14 cellular contexts compared by ENCODE assay signal in genomic region chr10:58457761-58458616, GRCh38. TPM values are rescaled to one million over a fixed set of nuclear protein-coding genes. Genes with fewer than 3 reads are reported as not detected.
DNase-seq lines count a peak whose midpoint lies in the region; ATAC-seq, FAIRE-seq and TF ChIP-seq lines count a peak whose summit lies in the region.
"Had no signal": no experiment of that assay in that cellular context is flagged by ENCODE, and none has a peak within 500 bp of the region (broad histone marks: within the 10 kb centered on the region; RNA-seq: fewer than 3 reads in every experiment).

No MANE protein-coding gene starts in this region.

- H3K27ac ChIP-seq in liver (ENCODE audit: low read depth in 1 of 2, low read length in 2 of 2) = no peak overlapping the region

- no peak for TF ChIP-seq RAD21 in liver (IDR thresholded peaks at IDR 0.05)

- peaks cover 2% of the 10 kb centered on the region for H3K36me3 Mint-ChIP-seq in chondrocyte (ENCODE audit: low read depth)
- peaks cover 6% of the 10 kb centered on the region for H3K36me3 Mint-ChIP-seq in type B pancreatic cell
- H3K36me3 Mint-ChIP-seq: memory B cell had no signal

- ATAC-seq in GM18909 (IDR thresholded peaks at IDR 0.05; ENCODE audit: poor library complexity, unreplicated experiment) = no peak

- H3K27me3 ChIP-seq in liver (ENCODE audit: control insufficient read depth in 4 of 4, insufficient read depth in 4 of 4, low read length in 3 of 4) = no peaks in the 10 kb centered on the region

- H3K9me3 Mint-ChIP-seq in chondrocyte (ENCODE audit: low read depth) (peaks cover 12% of the 10 kb centered on the region), type B pancreatic cell (peaks cover 3% of the 10 kb centered on the region)

- DNase-seq in LHCN-M2 (ENCODE audit: low read depth) (peak; percentile 66), chondrocyte (ENCODE audit: low spot score) (no peak), urothelium cell line (ENCODE audit: low spot score) (no peak), DMS 273 (lab: John Stamatoyannopoulos, UW; ENCODE audit: unreplicated experiment) (no peak), type B pancreatic cell (ENCODE audit: extremely low spot score, unreplicated experiment) (no peak)
- DNase-seq: amniotic stem cell, H7, NCI-H524, spleen, T-helper 1 cell had no signal

- no peak overlapping the region for H3K4me3 ChIP-seq in liver (ENCODE audit: low read depth in 1 of 3, low read length in 3 of 3)
- H3K4me3 ChIP-seq: spleen had no signal

- FAIRE-seq in urothelium cell line (lab: Jason Lieb, UNC) = peak; percentile 53
- FAIRE-seq: frontal cortex had no signal

- H3K4me1 Mint-ChIP-seq in chondrocyte (ENCODE audit: low read depth) (peaks cover 23% of the 10 kb centered on the region), type B pancreatic cell (ENCODE audit: unreplicated experiment) (no peaks in the 10 kb centered on the region)
- H3K4me1 Mint-ChIP-seq: memory B cell had no signal

- peaks cover 0 to 7% (median 0%) of the 10 kb centered on the region in 4 donors for H3K9me3 ChIP-seq in liver (ENCODE audit: control insufficient read depth in 4 of 4, low read length in 3 of 4)

- WGBS in liver = 33% methylated on average over 3 of the region's 3 CpGs

- H3K4me3 Mint-ChIP-seq in chondrocyte (ENCODE audit: unreplicated experiment) = no peak overlapping the region
- H3K4me3 Mint-ChIP-seq in type B pancreatic cell = no peak overlapping the region
- H3K4me3 Mint-ChIP-seq: memory B cell had no signal

- H3K27me3 Mint-ChIP-seq in chondrocyte (ENCODE audit: low read depth) (no peaks in the 10 kb centered on the region), type B pancreatic cell (no peaks in the 10 kb centered on the region)

- H3K4me1 ChIP-seq in liver (ENCODE audit: control insufficient read depth in 4 of 4, insufficient read depth in 4 of 4, low read length in 3 of 4) = peaks cover 0 to 1% (median 0%) of the 10 kb centered on the region in 4 donors
- H3K4me1 ChIP-seq: spleen had no signal

- no peaks in the 10 kb centered on the region for H3K36me3 ChIP-seq in liver (ENCODE audit: control insufficient read depth in 4 of 4, insufficient read depth in 3 of 4, low read depth in 1 of 4, low read length in 3 of 4)
- H3K36me3 ChIP-seq: spleen had no signal

- H3K27ac Mint-ChIP-seq in chondrocyte (ENCODE audit: unreplicated experiment) (peak overlapping the region; percentile 57), type B pancreatic cell (no peak overlapping the region)
- H3K27ac Mint-ChIP-seq: memory B cell had no signal

- no peak overlapping the region for H3K9ac ChIP-seq in liver (ENCODE audit: low read depth in 1 of 2, low read length in 2 of 2)

- TF ChIP-seq CTCF in chondrocyte (IDR thresholded peaks at IDR 0.05) (no peak), liver (IDR thresholded peaks at IDR 0.05; ENCODE audit: low read depth, low read length, missing input control) (no peak), type B pancreatic cell (conservative IDR thresholded peaks at IDR 0.05) (no peak)

TF ChIP-seq in liver, 16 proteins besides CTCF, POLR2A, EP300 and RAD21:
- TF ChIP-seq MAX (IDR thresholded peaks at IDR 0.05) (no peak), YY1 (IDR thresholded peaks at IDR 0.05) (peak; percentile 65), FOXA2 (IDR thresholded peaks at IDR 0.05) (peak; percentile 24)

RNA-seq across cellular contexts. Expression of gene BICC1, which starts 54.7 kb away (rescaled TPM):
- total RNA-seq in LHCN-M2 (2014; rRNA removed) (17.3 and 20.7 TPM in 2 replicates), chondrocyte (32.2 to 51.1 TPM (median 32.4 TPM) in 3 replicates), liver (1 to 10 TPM; 5.3 to 6.1 TPM), type B pancreatic cell (ENCODE audit: low replicate concordance) (8.6 and 15.2 TPM in 2 replicates)
- 6.2 TPM for polyA plus RNA-seq in LHCN-M2 (2012)
- polyA plus RNA-seq in liver = 1 to 10 TPM in 1 of 2 donors, under 1 TPM in 1; 0.82 to 3.7 TPM
